In genomic region chr7:35727571-35727970, GRCh38 we compare ENCODE assay signal across 12 cellular contexts. TPM values are rescaled to one million over a fixed set of nuclear protein-coding genes. Genes with fewer than 3 reads are reported as not detected.
DNase-seq lines count a peak whose midpoint lies in the region; ATAC-seq and TF ChIP-seq lines count a peak whose summit lies in the region.
"Had no signal": no experiment of that assay in that cellular context is flagged by ENCODE, and none has a peak within 500 bp of the region (broad histone marks: within the 10 kb centered on the region; RNA-seq: fewer than 3 reads in every experiment).

No MANE protein-coding gene starts in this region.

- no peak for TF ChIP-seq CTCF in right atrium auricular region (IDR thresholded peaks at IDR 0.05)

- H3K27ac ChIP-seq in right atrium auricular region, result peak overlapping the region in 1 of 2 donors; percentile 79
- peak overlapping the region; percentile 31 for H3K27ac ChIP-seq in angular gyrus (ENCODE audit: low read depth, low read length)
- H3K27ac ChIP-seq: C4-2B, VCaP had no signal

- H3K9me3 ChIP-seq in right atrium auricular region, result no peaks in the 10 kb centered on the region

- no peaks in the 10 kb centered on the region for H3K27me3 ChIP-seq in right atrium auricular region

- H3K4me3 ChIP-seq in right atrium auricular region, result no peak overlapping the region

- peaks cover 0 to 27% of the 10 kb centered on the region in 2 donors for H3K4me1 ChIP-seq in right atrium auricular region

- no peaks in the 10 kb centered on the region for H3K36me3 ChIP-seq in right atrium auricular region

- intact Hi-C loops in Right ventricle myocardium inferior (cut with DNase I), result no loop called here

- ATAC-seq in Right ventricle myocardium inferior (peak; percentile 57), HG03460 (IDR thresholded peaks at IDR 0.05; ENCODE audit: unreplicated experiment) (peak; percentile 13), GM21737 (IDR thresholded peaks at IDR 0.05; ENCODE audit: unreplicated experiment) (no peak), GM21515 (IDR thresholded peaks at IDR 0.05; ENCODE audit: unreplicated experiment) (no peak), HG03135 (IDR thresholded peaks at IDR 0.05; ENCODE audit: unreplicated experiment) (no peak)
- ATAC-seq in stimulated activated naive CD8-positive, alpha-beta T cell treated with anti-CD3 and anti-CD28 coated beads, Interleukin-15, Interleukin-2, amounts not matched to agents 100 U/mL and 50 U/mL, for 24 hours, result peak; percentile 66

- DNase-seq in Right ventricle myocardium inferior (ENCODE audit: missing footprints) (no peak), right atrium auricular region (ENCODE audit: low spot score) (no peak)
- peak; percentile 39 for DNase-seq in stimulated activated naive CD8-positive, alpha-beta T cell treated with anti-CD3 and anti-CD28 coated beads, Interleukin-15, Interleukin-2, amounts not matched to agents 100 U/mL and 50 U/mL, for 24 hours
- DNase-seq: dermis blood vessel endothelial cell, NCI-H2081 had no signal

RNA-seq across cellular contexts. Expression of gene HERPUD2, which starts 32.6 kb away (rescaled TPM):
- total RNA-seq in Right ventricle myocardium inferior, result 17.9 TPM
- total RNA-seq in right atrium auricular region, result 10 to 100 TPM; 14.0 to 23.9 TPM

Comparison
In these comparisons a context has a peak if more than half of its experiments do, and no peak if none do; other contexts are left out.
1. ATAC-seq: peak in Right ventricle myocardium inferior (single experiment), HG03460 (single experiment) and stimulated activated naive CD8-positive, alpha-beta T cell treated with anti-CD3 and anti-CD28 coated beads, Interleukin-15, Interleukin-2, amounts not matched to agents 100 U/mL and 50 U/mL, for 24 hours (single experiment); none in GM21737 (single experiment), GM21515 (single experiment) and HG03135 (single experiment).